In genomic region chr17:59417452-59417851, GRCh38 we compare ENCODE assay signal across 28 cellular contexts.
"Had no signal": no experiment of that assay in that cellular context is flagged by ENCODE, and none has a peak within 500 bp of the region (broad histone marks: within the 10 kb centered on the region; RNA-seq: fewer than 3 reads in every experiment).

No MANE protein-coding gene starts in this region.

- ATAC-seq: activated CD4-positive, alpha-beta T cell treated with anti-CD3 and anti-CD28 coated beads for 36 hours; activated naive CD4-positive, alpha-beta T cell treated with anti-CD3 and anti-CD28 coated beads, Interleukin-2, amount 50 U/mL, for 72 hours; activated T-cell treated with anti-CD3 and anti-CD28 coated beads, Interleukin-2, amount 50 U/mL, for 4 hours; effector memory CD8-positive, alpha-beta T cell; gastroesophageal sphincter; heart right ventricle had no signal

- H3K4me3 Mint-ChIP-seq: activated CD4-positive, alpha-beta T cell treated with anti-CD3 and anti-CD28 coated beads for 36 hours; activated CD4-positive, alpha-beta T cell treated with anti-CD3 and anti-CD28 coated beads, Interleukin-2, amount 10 ng/mL, durations not matched to agents 24 days and 14 days; activated naive CD4-positive, alpha-beta T cell treated with anti-CD3 and anti-CD28 coated beads, Interleukin-2, amount 10 ng/mL, durations not matched to agents 7 days and 5 days; activated T-cell treated with anti-CD3 and anti-CD28 coated beads, Interleukin-2, amount 50 U/mL, for 4 hours; activated T-helper 1 cell treated with anti-CD3 and anti-CD28 coated beads, Interleukin-12 subunit alpha, Interleukin-12 subunit beta, Interleukin-2, Interleukin-4 antibody, amounts not matched to agents 30 ng/mL and 10 ng/mL and 1 ng/mL, durations not matched to agents 14 hours and 24 hours and 36 hours; effector memory CD8-positive, alpha-beta T cell had no signal

- H3K27me3 Mint-ChIP-seq: activated CD4-positive, alpha-beta T cell treated with anti-CD3 and anti-CD28 coated beads for 36 hours; activated CD4-positive, alpha-beta T cell treated with anti-CD3 and anti-CD28 coated beads, Interleukin-2, amount 10 ng/mL, durations not matched to agents 24 days and 14 days had no signal

- H3K9me3 Mint-ChIP-seq: activated CD4-positive, alpha-beta T cell treated with anti-CD3 and anti-CD28 coated beads, Interleukin-2, amount 10 ng/mL, durations not matched to agents 24 days and 14 days; activated naive CD4-positive, alpha-beta T cell treated with anti-CD3 and anti-CD28 coated beads, Interleukin-2, amount 10 ng/mL, durations not matched to agents 7 days and 5 days; activated naive CD4-positive, alpha-beta T cell treated with anti-CD3 and anti-CD28 coated beads, Interleukin-2, amount 50 U/mL, for 72 hours; activated T-cell treated with anti-CD3 and anti-CD28 coated beads, Interleukin-2, amount 50 U/mL, for 4 hours; activated T-helper 1 cell treated with anti-CD3 and anti-CD28 coated beads, Interleukin-12 subunit alpha, Interleukin-12 subunit beta, Interleukin-2, Interleukin-4 antibody, amounts not matched to agents 30 ng/mL and 10 ng/mL and 1 ng/mL, durations not matched to agents 14 hours and 24 hours and 36 hours; effector memory CD8-positive, alpha-beta T cell had no signal

- H3K27ac ChIP-seq: brain microvascular endothelial cell, epithelial cell of prostate, esophagus squamous epithelium, heart right ventricle, hepatocyte had no signal

- H3K27me3 ChIP-seq: brain microvascular endothelial cell, esophagus squamous epithelium, gastroesophageal sphincter, heart right ventricle, hepatocyte had no signal

- H3K36me3 ChIP-seq: brain microvascular endothelial cell, esophagus squamous epithelium, gastroesophageal sphincter, heart right ventricle had no signal

- H3K4me3 ChIP-seq: esophagus squamous epithelium, gastroesophageal sphincter, heart right ventricle, hepatocyte had no signal

- H3K27ac Mint-ChIP-seq: activated CD4-positive, alpha-beta T cell treated with anti-CD3 and anti-CD28 coated beads for 36 hours; activated CD4-positive, alpha-beta T cell treated with anti-CD3 and anti-CD28 coated beads, Interleukin-2, amount 10 ng/mL, durations not matched to agents 24 days and 14 days; activated naive CD4-positive, alpha-beta T cell treated with anti-CD3 and anti-CD28 coated beads, Interleukin-2, amount 10 ng/mL, durations not matched to agents 7 days and 5 days; activated T-helper 1 cell treated with anti-CD3 and anti-CD28 coated beads, Interleukin-12 subunit alpha, Interleukin-12 subunit beta, Interleukin-2, Interleukin-4 antibody, amounts not matched to agents 30 ng/mL and 10 ng/mL and 1 ng/mL, durations not matched to agents 14 hours and 24 hours and 36 hours; effector memory CD8-positive, alpha-beta T cell had no signal

- H3K36me3 Mint-ChIP-seq: activated naive CD4-positive, alpha-beta T cell treated with anti-CD3 and anti-CD28 coated beads, Interleukin-2, amount 10 ng/mL, durations not matched to agents 7 days and 5 days; activated naive CD4-positive, alpha-beta T cell treated with anti-CD3 and anti-CD28 coated beads, Interleukin-2, amount 50 U/mL, for 72 hours had no signal

- DNase-seq: activated CD4-positive, alpha-beta T cell treated with anti-CD3 and anti-CD28 coated beads for 36 hours; activated CD4-positive, alpha-beta T cell treated with anti-CD3 and anti-CD28 coated beads, Interleukin-2, amount 10 ng/mL, durations not matched to agents 24 days and 14 days; activated CD4-positive, alpha-beta T cell treated with anti-CD3 and anti-CD28 coated beads, Interleukin-2, amount 50 U/mL, for 48 hours; activated CD4-positive, CD25-positive, alpha-beta regulatory T cell; activated CD4-positive, CD25-positive, alpha-beta regulatory T cell treated with anti-CD3 and anti-CD28 coated beads, Interleukin-2, amount 50 U/mL, for 72 hours; activated CD8-positive, alpha-beta memory T cell treated with anti-CD3 and anti-CD28 coated beads, Interleukin-2, amount 50 U/mL, for 48 hours; activated gamma-delta T cell; activated naive CD4-positive, alpha-beta T cell; activated naive CD4-positive, alpha-beta T cell treated with anti-CD3 and anti-CD28 coated beads, Interleukin-2, amount 10 ng/mL, durations not matched to agents 7 days and 5 days; activated T-cell treated with anti-CD3 and anti-CD28 coated beads for 4 hours; activated T-cell treated with anti-CD3 and anti-CD28 coated beads, Interleukin-2, amount 50 U/mL, for 4 hours; amniotic stem cell; anterior cingulate cortex; brain microvascular endothelial cell; caudate nucleus; cortex of kidney; dermis blood vessel endothelial cell; effector CD4-positive, alpha-beta T cell; effector memory CD8-positive, alpha-beta T cell; esophagus squamous epithelium; foreskin melanocyte; heart right ventricle; T-helper 2 cell had no signal

- H3K9me3 ChIP-seq: esophagus squamous epithelium, gastroesophageal sphincter, heart right ventricle had no signal
